ENCODE assay signal across 2 cellular contexts in the genomic region with DNA sequence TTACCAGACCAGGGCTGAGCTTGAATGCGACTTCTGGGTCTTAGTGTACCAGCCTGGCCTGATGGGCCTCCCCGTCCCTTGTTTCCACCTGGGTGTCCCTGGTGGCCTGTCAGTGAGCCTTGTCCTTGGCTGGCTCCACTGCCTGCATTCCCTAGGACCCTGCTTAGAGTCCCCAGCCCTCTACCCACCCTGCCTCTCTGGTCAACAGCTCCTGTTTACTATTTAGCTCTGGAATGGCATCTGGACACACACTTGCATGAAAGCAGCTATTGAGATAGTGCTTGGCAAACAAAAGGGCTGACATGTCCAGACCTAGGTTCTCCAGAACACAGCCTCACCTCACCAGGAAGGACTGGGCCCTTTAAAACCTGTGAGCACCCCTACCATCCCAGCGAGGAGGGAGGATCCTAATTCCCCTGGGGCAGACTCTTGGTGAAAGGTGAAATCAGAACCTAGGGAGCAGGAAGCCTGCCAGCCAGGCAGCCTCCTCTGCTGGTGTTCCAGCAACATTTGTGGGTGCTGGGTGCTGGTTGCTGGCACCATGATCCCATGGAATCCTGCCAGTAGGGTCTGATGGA.
TF ChIP-seq lines count a peak whose summit lies in the region.

No MANE protein-coding gene starts in this region.

TF ChIP-seq in A549, 52 proteins besides CTCF, POLR2A, EP300 and RAD21:
- TF ChIP-seq FOXS1 (CRISPR knock-in tag; IDR thresholded peaks at IDR 0.05) (no peak), MAFK (IDR thresholded peaks at IDR 0.05; ENCODE audit: partially characterized antibody) (no peak), HEYL (CRISPR knock-in tag; IDR thresholded peaks at IDR 0.05) (no peak), KDM1A (IDR thresholded peaks at IDR 0.05; ENCODE audit: low read depth) (no peak), RFX5 (IDR thresholded peaks at IDR 0.05) (no peak), RARB (CRISPR knock-in tag; IDR thresholded peaks at IDR 0.05) (no peak), CHD4 (IDR thresholded peaks at IDR 0.05; ENCODE audit: borderline replicate concordance) (no peak), FOSB (CRISPR knock-in tag; IDR thresholded peaks at IDR 0.05) (no peak), JUN (IDR thresholded peaks at IDR 0.05) (no peak), ZC3H11A (IDR thresholded peaks at IDR 0.05) (no peak), MAZ (IDR thresholded peaks at IDR 0.05; ENCODE audit: borderline replicate concordance, low read depth, low read length) (no peak)
- TF ChIP-seq, protein P1, sequence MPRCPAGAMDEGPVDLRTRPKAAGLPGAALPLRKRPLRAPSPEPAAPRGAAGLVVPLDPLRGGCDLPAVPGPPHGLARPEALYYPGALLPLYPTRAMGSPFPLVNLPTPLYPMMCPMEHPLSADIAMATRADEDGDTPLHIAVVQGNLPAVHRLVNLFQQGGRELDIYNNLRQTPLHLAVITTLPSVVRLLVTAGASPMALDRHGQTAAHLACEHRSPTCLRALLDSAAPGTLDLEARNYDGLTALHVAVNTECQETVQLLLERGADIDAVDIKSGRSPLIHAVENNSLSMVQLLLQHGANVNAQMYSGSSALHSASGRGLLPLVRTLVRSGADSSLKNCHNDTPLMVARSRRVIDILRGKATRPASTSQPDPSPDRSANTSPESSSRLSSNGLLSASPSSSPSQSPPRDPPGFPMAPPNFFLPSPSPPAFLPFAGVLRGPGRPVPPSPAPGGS (IDR thresholded peaks at IDR 0.05): no peak
- TF ChIP-seq, protein P2, sequence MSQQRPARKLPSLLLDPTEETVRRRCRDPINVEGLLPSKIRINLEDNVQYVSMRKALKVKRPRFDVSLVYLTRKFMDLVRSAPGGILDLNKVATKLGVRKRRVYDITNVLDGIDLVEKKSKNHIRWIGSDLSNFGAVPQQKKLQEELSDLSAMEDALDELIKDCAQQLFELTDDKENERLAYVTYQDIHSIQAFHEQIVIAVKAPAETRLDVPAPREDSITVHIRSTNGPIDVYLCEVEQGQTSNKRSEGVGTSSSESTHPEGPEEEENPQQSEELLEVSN (IDR thresholded peaks at IDR 0.05; ENCODE audit: borderline replicate concordance, low read depth): no peak
- TF ChIP-seq, protein P3, sequence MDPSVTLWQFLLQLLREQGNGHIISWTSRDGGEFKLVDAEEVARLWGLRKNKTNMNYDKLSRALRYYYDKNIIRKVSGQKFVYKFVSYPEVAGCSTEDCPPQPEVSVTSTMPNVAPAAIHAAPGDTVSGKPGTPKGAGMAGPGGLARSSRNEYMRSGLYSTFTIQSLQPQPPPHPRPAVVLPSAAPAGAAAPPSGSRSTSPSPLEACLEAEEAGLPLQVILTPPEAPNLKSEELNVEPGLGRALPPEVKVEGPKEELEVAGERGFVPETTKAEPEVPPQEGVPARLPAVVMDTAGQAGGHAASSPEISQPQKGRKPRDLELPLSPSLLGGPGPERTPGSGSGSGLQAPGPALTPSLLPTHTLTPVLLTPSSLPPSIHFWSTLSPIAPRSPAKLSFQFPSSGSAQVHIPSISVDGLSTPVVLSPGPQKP (IDR thresholded peaks at IDR 0.05; ENCODE audit: low read depth, low read length): no peak
- TF ChIP-seq, protein P4, sequence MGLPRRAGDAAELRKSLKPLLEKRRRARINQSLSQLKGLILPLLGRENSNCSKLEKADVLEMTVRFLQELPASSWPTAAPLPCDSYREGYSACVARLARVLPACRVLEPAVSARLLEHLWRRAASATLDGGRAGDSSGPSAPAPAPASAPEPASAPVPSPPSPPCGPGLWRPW (IDR thresholded peaks at IDR 0.05): no peak

TF ChIP-seq in IMR-90, 13 proteins besides CTCF, POLR2A, EP300 and RAD21:
- TF ChIP-seq RCOR1 (IDR thresholded peaks at IDR 0.05; ENCODE audit: insufficient replicate concordance, low read length) (no peak), SMC3 (IDR thresholded peaks at IDR 0.05; ENCODE audit: low read depth, low read length) (no peak), MAZ (IDR thresholded peaks at IDR 0.05; ENCODE audit: borderline replicate concordance, low read depth, low read length) (no peak), RFX5 (IDR thresholded peaks at IDR 0.05; ENCODE audit: low read depth, low read length) (no peak), FOS (IDR thresholded peaks at IDR 0.05; ENCODE audit: low read depth, low read length) (no peak), BHLHE40 (IDR thresholded peaks at IDR 0.05; ENCODE audit: low read depth, low read length) (no peak)
- TF ChIP-seq, protein P3 (IDR thresholded peaks at IDR 0.05; ENCODE audit: borderline replicate concordance, low read depth, low read length): no peak
- TF ChIP-seq, protein P5, sequence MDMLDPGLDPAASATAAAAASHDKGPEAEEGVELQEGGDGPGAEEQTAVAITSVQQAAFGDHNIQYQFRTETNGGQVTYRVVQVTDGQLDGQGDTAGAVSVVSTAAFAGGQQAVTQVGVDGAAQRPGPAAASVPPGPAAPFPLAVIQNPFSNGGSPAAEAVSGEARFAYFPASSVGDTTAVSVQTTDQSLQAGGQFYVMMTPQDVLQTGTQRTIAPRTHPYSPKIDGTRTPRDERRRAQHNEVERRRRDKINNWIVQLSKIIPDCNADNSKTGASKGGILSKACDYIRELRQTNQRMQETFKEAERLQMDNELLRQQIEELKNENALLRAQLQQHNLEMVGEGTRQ (IDR thresholded peaks at IDR 0.05; ENCODE audit: low read depth, low read length): no peak
